24 cellular contexts compared by ENCODE assay signal in the genomic region with DNA sequence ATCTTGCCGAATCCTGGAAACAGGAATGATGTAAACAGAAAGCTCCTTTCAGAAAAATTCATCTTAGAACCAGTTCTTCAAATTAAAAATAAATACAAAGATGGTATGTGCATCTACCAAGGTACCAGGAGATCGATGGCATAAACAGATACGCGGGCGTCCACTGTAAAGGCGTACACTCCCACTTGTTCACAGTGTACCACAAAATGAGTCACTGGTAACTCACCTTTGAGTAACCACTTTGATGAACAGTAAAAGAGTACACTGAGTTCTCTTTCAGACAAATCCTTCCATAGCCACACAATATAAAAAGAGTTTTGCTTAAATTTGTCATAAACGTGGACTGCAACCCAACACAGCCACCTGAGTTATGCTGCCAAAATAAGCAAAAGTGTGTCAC.
DNase-seq lines count a peak whose midpoint lies in the region; ATAC-seq, FAIRE-seq and TF ChIP-seq lines count a peak whose summit lies in the region.
"Had no signal": no experiment of that assay in that cellular context is flagged by ENCODE, and none has a peak within 500 bp of the region (broad histone marks: within the 10 kb centered on the region; RNA-seq: fewer than 3 reads in every experiment).

No MANE protein-coding gene starts in this region.

- H3K36me3 ChIP-seq in ACC112 (ENCODE audit: insufficient read depth, low read length) = no peaks in the 10 kb centered on the region
- no peaks in the 10 kb centered on the region for H3K36me3 ChIP-seq in astrocyte (ENCODE audit: insufficient read depth, low read length)
- peaks cover 2 to 3% of the 10 kb centered on the region in 2 experiments for H3K36me3 ChIP-seq in keratinocyte (ENCODE audit: control insufficient read depth in 2 of 2, extremely low read depth in 1 of 2, insufficient read depth in 2 of 2, low read length in 2 of 2)
- H3K36me3 ChIP-seq in sigmoid colon = no peaks in the 10 kb centered on the region
- H3K36me3 ChIP-seq: SJSA1, stomach had no signal

- WGBS in sigmoid colon, 2 donors = 81 to 86% methylated on average over 7 of the region's 7 CpGs

- FAIRE-seq in astrocyte (lab: Jason Lieb, UNC) (no peak), keratinocyte (lab: Jason Lieb, UNC) (peak; percentile 98)

- H3K27ac ChIP-seq in ACC112 (ENCODE audit: low read depth, low read length) (peak overlapping the region; percentile 38; the same call in 1 of the 2 replicates), astrocyte (ENCODE audit: low read depth, low read length) (no peak overlapping the region), keratinocyte (ENCODE audit: control insufficient read depth, insufficient read depth, low read length) (peak overlapping the region; percentile 38), sigmoid colon (peak overlapping the region in 1 of 4 donors; percentile 51), caudate nucleus (ENCODE audit: low read depth, low read length) (no peak overlapping the region)
- H3K27ac ChIP-seq: SJSA1, VCaP had no signal

- H3K9me1 ChIP-seq in keratinocyte (ENCODE audit: control insufficient read depth, extremely low read depth, insufficient read depth, low read length) = no peaks in the 10 kb centered on the region

- TF ChIP-seq POLR2A in sigmoid colon (IDR thresholded peaks at IDR 0.05) = no peak

- dilution Hi-C loops in keratinocyte (cut with MboI; ENCODE audit: extremely low pct_ligation_motif_present, low sequenced_read_pairs) = no loop called here

- H3K4me3 ChIP-seq in ACC112 (ENCODE audit: low read depth, low read length) (no peak overlapping the region), astrocyte (ENCODE audit: insufficient read depth, low read depth, low read length) (no peak overlapping the region), keratinocyte (ENCODE audit: control insufficient read depth in 2 of 3, extremely low read depth in 1 of 3, insufficient read depth in 2 of 3, low read depth in 1 of 3, low read length in 3 of 3) (peak overlapping the region in 1 of 3 experiments; percentile 8), sigmoid colon (no peak overlapping the region)
- H3K4me3 ChIP-seq: SJSA1 had no signal

- H3K4me2 ChIP-seq in astrocyte (ENCODE audit: low read length) (peak overlapping the region; percentile 37), keratinocyte (ENCODE audit: control insufficient read depth, extremely low read depth, insufficient read depth, low read depth, low read length) (peak overlapping the region; percentile 43)

- H4K20me1 ChIP-seq in astrocyte (ENCODE audit: insufficient read depth, low read length) (no peaks in the 10 kb centered on the region), keratinocyte (ENCODE audit: control insufficient read depth, extremely low read depth, insufficient read depth, low read length) (no peaks in the 10 kb centered on the region)

- H3K27me3 ChIP-seq in ACC112 (ENCODE audit: insufficient read depth, low read length) (no peaks in the 10 kb centered on the region), astrocyte (ENCODE audit: insufficient read depth, low read length) (no peaks in the 10 kb centered on the region), keratinocyte (ENCODE audit: control insufficient read depth, extremely low read depth, insufficient read depth, low read length) (no peaks in the 10 kb centered on the region), sigmoid colon (no peaks in the 10 kb centered on the region)

- H3K4me1 Mint-ChIP-seq in astrocyte (ENCODE audit: low read depth, unreplicated experiment) = peaks cover 6% of the 10 kb centered on the region

- peaks cover 5% of the 10 kb centered on the region for H3K27me3 Mint-ChIP-seq in astrocyte (ENCODE audit: low read depth, unreplicated experiment)

- no peaks in the 10 kb centered on the region for H3K36me3 Mint-ChIP-seq in astrocyte (ENCODE audit: low read depth, unreplicated experiment)
- H3K36me3 Mint-ChIP-seq: activated naive CD4-positive, alpha-beta T cell treated with anti-CD3 and anti-CD28 coated beads, Interleukin-2, amount 50 U/mL, for 24 hours; IgD-negative memory B cell; naive thymus-derived CD8-positive, alpha-beta T cell had no signal

- intact Hi-C loops in sigmoid colon (cut with DNase I) = loop anchor here (2.0 to 10.0 kb wide), 2 partner anchors 313 to 1691 kb away; no protein-coding TSS in a partner anchor

- peak; percentile 23 for DNase-seq in NCI-H460 (ENCODE audit: extremely low read depth, low read depth)
- peak; percentile 45 for DNase-seq in astrocyte (ENCODE audit: low read depth)
- DNase-seq in keratinocyte (ENCODE audit: low read depth, low spot score) = peak; percentile 82
- DNase-seq in sigmoid colon = no peak
- no peak for DNase-seq in caudate nucleus (lab: John Stamatoyannopoulos, UW)
- DNase-seq in SIG-M5 treated with dmso at 0.1 percent for 504 hours (lab: John Stamatoyannopoulos, UW; ENCODE audit: unreplicated experiment) = no peak
- DNase-seq: activated CD4-positive, alpha-beta T cell treated with anti-CD3 and anti-CD28 coated beads, Interleukin-2, amount 10 ng/mL, durations not matched to agents 24 days and 14 days; aorta; effector memory CD8-positive, alpha-beta T cell; MM.1S; naive thymus-derived CD8-positive, alpha-beta T cell; NCI-H1436 treated with DMSO at 0.1 percent for 48 hours; NCI-H2171 treated with DMSO at 0.1 percent for 48 hours; NCI-H748 treated with DMSO at 0.1 percent for 48 hours; right cardiac atrium; stomach had no signal

- TF ChIP-seq CTCF in astrocyte (IDR thresholded peaks at IDR 0.05; ENCODE audit: insufficient read depth, low read depth, low read length) = no peak
- no peak for TF ChIP-seq CTCF in keratinocyte (optimal IDR thresholded peaks at IDR 0.05 in 1 of 3, IDR thresholded peaks at IDR 0.05 in 1 of 3, conservative IDR thresholded peaks at IDR 0.05 in 1 of 3; ENCODE audit: extremely low read depth in 1 of 3, insufficient read depth in 2 of 3, low read length in 3 of 3)
- no peak for TF ChIP-seq CTCF in sigmoid colon (IDR thresholded peaks at IDR 0.05)

- H2AFZ ChIP-seq in ACC112 (ENCODE audit: low read length, unreplicated experiment) (no peak overlapping the region), astrocyte (ENCODE audit: low read depth, low read length) (no peak overlapping the region), keratinocyte (ENCODE audit: control insufficient read depth, low read length) (no peak overlapping the region)

- H3K79me2 ChIP-seq in ACC112 (ENCODE audit: control insufficient read depth, insufficient read depth, low read length, unreplicated experiment) (peaks cover 3% of the 10 kb centered on the region), astrocyte (ENCODE audit: insufficient read depth, low read length) (no peaks in the 10 kb centered on the region), keratinocyte (ENCODE audit: control insufficient read depth, insufficient read depth, low read length) (no peaks in the 10 kb centered on the region)

- H3K9ac ChIP-seq in astrocyte (ENCODE audit: low read length) (no peak overlapping the region), keratinocyte (ENCODE audit: control insufficient read depth, extremely low read depth, insufficient read depth, low read length) (no peak overlapping the region)

- H3K27ac Mint-ChIP-seq in astrocyte (ENCODE audit: unreplicated experiment) = no peak overlapping the region
- H3K27ac Mint-ChIP-seq: activated CD4-positive, alpha-beta T cell treated with anti-CD3 and anti-CD28 coated beads, Interleukin-2, amount 10 ng/mL, durations not matched to agents 24 days and 14 days; activated naive CD4-positive, alpha-beta T cell treated with anti-CD3 and anti-CD28 coated beads, Interleukin-2, amount 50 U/mL, for 24 hours; activated T-helper 1 cell treated with anti-CD3 and anti-CD28 coated beads, Interleukin-12 subunit alpha, Interleukin-12 subunit beta, Interleukin-2, Interleukin-4 antibody, amounts not matched to agents 30 ng/mL and 10 ng/mL and 1 ng/mL, durations not matched to agents 14 hours and 24 hours and 36 hours; effector memory CD8-positive, alpha-beta T cell; IgD-negative memory B cell; T-helper 1 cell treated with Interleukin-12 subunit alpha and Interleukin-12 subunit beta and Interleukin-4 antibody, amounts not matched to agents 30 μg/mL and 1 μg/mL, for 36 hours had no signal

- no peak for ATAC-seq in GM21717 (IDR thresholded peaks at IDR 0.05; ENCODE audit: unreplicated experiment)
- ATAC-seq: effector memory CD8-positive, alpha-beta T cell; naive thymus-derived CD8-positive, alpha-beta T cell had no signal

- peaks cover 21% of the 10 kb centered on the region for H3K4me1 ChIP-seq in ACC112 (ENCODE audit: control insufficient read depth, insufficient read depth, low read length, unreplicated experiment)
- peaks cover 4% of the 10 kb centered on the region for H3K4me1 ChIP-seq in astrocyte (ENCODE audit: insufficient read depth, low read length)
- peaks cover 13% of the 10 kb centered on the region for H3K4me1 ChIP-seq in keratinocyte (ENCODE audit: control insufficient read depth, extremely low read depth, insufficient read depth, low read length)
- H3K4me1 ChIP-seq in sigmoid colon = peaks cover 0 to 5% (median 2%) of the 10 kb centered on the region in 4 donors
- H3K4me1 ChIP-seq: SJSA1 had no signal

- no peaks in the 10 kb centered on the region for H3K9me3 ChIP-seq in astrocyte (ENCODE audit: insufficient read depth, low read depth, low read length)
- no peaks in the 10 kb centered on the region for H3K9me3 ChIP-seq in keratinocyte (ENCODE audit: control insufficient read depth, low read depth, low read length)
- H3K9me3 ChIP-seq in sigmoid colon = no peaks in the 10 kb centered on the region
- H3K9me3 ChIP-seq: SJSA1, stomach had no signal

- H3K9me3 Mint-ChIP-seq in astrocyte (ENCODE audit: unreplicated experiment) = no peaks in the 10 kb centered on the region
- H3K9me3 Mint-ChIP-seq: activated CD4-positive, alpha-beta T cell treated with anti-CD3 and anti-CD28 coated beads, Interleukin-2, amount 10 ng/mL, durations not matched to agents 24 days and 14 days; activated naive CD4-positive, alpha-beta T cell treated with anti-CD3 and anti-CD28 coated beads, Interleukin-2, amount 50 U/mL, for 24 hours; activated T-helper 1 cell treated with anti-CD3 and anti-CD28 coated beads, Interleukin-12 subunit alpha, Interleukin-12 subunit beta, Interleukin-2, Interleukin-4 antibody, amounts not matched to agents 30 ng/mL and 10 ng/mL and 1 ng/mL, durations not matched to agents 14 hours and 24 hours and 36 hours; effector memory CD8-positive, alpha-beta T cell; naive thymus-derived CD8-positive, alpha-beta T cell; T-helper 1 cell treated with Interleukin-12 subunit alpha and Interleukin-12 subunit beta and Interleukin-4 antibody, amounts not matched to agents 30 μg/mL and 1 μg/mL, for 36 hours had no signal

- H3K4me3 Mint-ChIP-seq in astrocyte (ENCODE audit: unreplicated experiment) = no peak overlapping the region
- H3K4me3 Mint-ChIP-seq: activated CD4-positive, alpha-beta T cell treated with anti-CD3 and anti-CD28 coated beads, Interleukin-2, amount 10 ng/mL, durations not matched to agents 24 days and 14 days; activated naive CD4-positive, alpha-beta T cell treated with anti-CD3 and anti-CD28 coated beads, Interleukin-2, amount 50 U/mL, for 24 hours; activated T-helper 1 cell treated with anti-CD3 and anti-CD28 coated beads, Interleukin-12 subunit alpha, Interleukin-12 subunit beta, Interleukin-2, Interleukin-4 antibody, amounts not matched to agents 30 ng/mL and 10 ng/mL and 1 ng/mL, durations not matched to agents 14 hours and 24 hours and 36 hours; effector memory CD8-positive, alpha-beta T cell; naive thymus-derived CD8-positive, alpha-beta T cell; T-helper 1 cell treated with Interleukin-12 subunit alpha and Interleukin-12 subunit beta and Interleukin-4 antibody, amounts not matched to agents 30 μg/mL and 1 μg/mL, for 36 hours had no signal

- TF ChIP-seq EP300 in sigmoid colon (IDR thresholded peaks at IDR 0.05) = no peak

Comparison
In these comparisons a context has a peak if more than half of its experiments do, and no peak if none do; other contexts are left out.
1. H3K27ac ChIP-seq: peak in ACC112 (single experiment) and keratinocyte (single experiment); none in astrocyte (single experiment) and caudate nucleus (single experiment).
2. DNase-seq: peak in NCI-H460 (single experiment), astrocyte (single experiment) and keratinocyte (single experiment); none in sigmoid colon (single experiment), caudate nucleus (0 of 61) and SIG-M5 treated with dmso at 0.1 percent for 504 hours (single experiment).